Comparison of ENCODE assay signal across 7 cellular contexts in the genomic region with DNA sequence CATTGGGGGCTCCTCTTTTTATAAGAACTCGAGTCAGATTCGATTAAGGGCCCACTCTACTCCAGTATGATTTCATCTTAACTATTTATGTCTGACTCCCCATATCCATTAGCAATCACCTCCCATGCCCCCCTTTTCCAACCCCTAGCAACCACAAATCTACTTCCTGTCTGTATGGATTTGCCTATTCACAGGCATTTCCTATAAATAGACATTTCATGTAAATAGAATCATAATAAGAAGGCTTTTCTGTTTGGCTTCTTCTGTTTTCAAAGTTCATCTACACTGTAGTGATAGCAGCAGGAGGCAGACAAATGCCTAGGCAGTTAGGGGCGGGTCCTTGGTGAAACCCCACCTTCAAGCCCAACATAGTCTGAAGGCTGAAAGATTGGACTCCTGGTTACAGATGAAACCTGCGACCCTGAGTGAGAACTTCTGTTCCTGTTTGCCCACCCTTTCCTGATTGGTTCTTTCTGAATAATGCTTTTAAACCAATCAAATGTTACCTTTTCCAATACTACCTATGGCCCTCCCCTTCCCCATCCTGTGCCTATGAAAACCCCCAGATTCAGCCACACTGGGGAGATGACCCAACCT.
"Had no signal": no experiment of that assay in that cellular context is flagged by ENCODE, and none has a peak within 500 bp of the region (broad histone marks: within the 10 kb centered on the region; RNA-seq: fewer than 3 reads in every experiment).

No MANE protein-coding gene starts in this region.

- H3K4me3 Mint-ChIP-seq: central memory CD8-positive, alpha-beta T cell; dendritic cell treated with granulocyte-macrophage colony-stimulating factor and Interleukin-4, amounts not matched to agents 40 ng/mL and 50 ng/mL, for 4 days; neural progenitor cell had no signal

- H3K36me3 ChIP-seq: heart left ventricle, neural progenitor cell, pancreas had no signal

- H3K27me3 ChIP-seq: heart left ventricle, neural progenitor cell, pancreas had no signal

- DNase-seq: activated CD8-positive, alpha-beta memory T cell treated with anti-CD3 and anti-CD28 coated beads for 24 hours; heart left ventricle; left ventricle myocardium superior had no signal

- H3K4me3 ChIP-seq: heart left ventricle, neural progenitor cell, pancreas had no signal

- H3K27ac Mint-ChIP-seq: dendritic cell treated with granulocyte-macrophage colony-stimulating factor and Interleukin-4, amounts not matched to agents 40 ng/mL and 50 ng/mL, for 4 days; neural progenitor cell had no signal

- H3K4me1 Mint-ChIP-seq: neural progenitor cell had no signal

- H3K27me3 Mint-ChIP-seq: central memory CD8-positive, alpha-beta T cell; dendritic cell treated with granulocyte-macrophage colony-stimulating factor and Interleukin-4, amounts not matched to agents 40 ng/mL and 50 ng/mL, for 4 days had no signal

- H3K27ac ChIP-seq: heart left ventricle, neural progenitor cell, pancreas had no signal
